Comparison of ENCODE assay signal across 30 cellular contexts in genomic region chr6:1326535-1327121, GRCh38. TPM values are rescaled to one million over a fixed set of nuclear protein-coding genes. Genes with fewer than 3 reads are reported as not detected.
DNase-seq lines count a peak whose midpoint lies in the region; ATAC-seq, FAIRE-seq and TF ChIP-seq lines count a peak whose summit lies in the region.
"Had no signal": no experiment of that assay in that cellular context is flagged by ENCODE, and none has a peak within 500 bp of the region (broad histone marks: within the 10 kb centered on the region; RNA-seq: fewer than 3 reads in every experiment).

No MANE protein-coding gene starts in this region.

- TF ChIP-seq EP300 in HepG2 (IDR thresholded peaks at IDR 0.05; ENCODE audit: low read depth in 2 of 2, low read length in 2 of 2) (no peak), HepG2 (CRISPR knock-in tag; IDR thresholded peaks at IDR 0.05; ENCODE audit: borderline replicate concordance) (no peak)

- TF ChIP-seq POLR2A in HepG2 (IDR thresholded peaks at IDR 0.05; ENCODE audit: insufficient read depth in 1 of 2, low read depth in 2 of 2, low read length in 2 of 2) = no peak
- no peak for TF ChIP-seq POLR2A in right lobe of liver (IDR thresholded peaks at IDR 0.05)

- H3K27me3 ChIP-seq in HepG2 (ENCODE audit: control insufficient read depth in 1 of 2, insufficient read depth in 2 of 2, low read length in 2 of 2) (no peaks in the 10 kb centered on the region), right lobe of liver (no peaks in the 10 kb centered on the region), RWPE2 (ENCODE audit: insufficient read depth, poor library complexity, severe bottlenecking) (no peaks in the 10 kb centered on the region), left lung (no peaks in the 10 kb centered on the region)

- H3K36me3 Mint-ChIP-seq in activated T-cell treated with anti-CD3 and anti-CD28 coated beads, Interleukin-2, amount 50 U/mL, for 4 hours (ENCODE audit: insufficient read depth) = no peaks in the 10 kb centered on the region
- H3K36me3 Mint-ChIP-seq: activated naive CD8-positive, alpha-beta T cell treated with anti-CD3 and anti-CD28 coated beads for 36 hours had no signal

- CTCF ChIA-PET in HepG2 (lab: Yijun Ruan, JAX; ENCODE audit: low intra/inter-chr PET ratio, low total read pairs) = no interaction called here

- no peak overlapping the region for H3K9ac ChIP-seq in HepG2 (ENCODE audit: insufficient read depth, low read depth, low read length)

- TF ChIP-seq RAD21 in HepG2 (CRISPR knock-in tag; IDR thresholded peaks at IDR 0.05) = no peak

- 49% methylated on average over 11 of the region's 11 CpGs for WGBS in HepG2 (ENCODE audit: low lambda C conversion rate)
- 56% methylated on average over 8 of the region's 11 CpGs for WGBS in right lobe of liver (ENCODE audit: insufficient coverage, low coverage, low lambda C conversion rate, missing lambda C conversion rate)

- intact Hi-C loops in HepG2 (cut with micrococcal nuclease; ENCODE audit: unreplicated experiment) (loop anchor here (5.0 kb wide), 1 partner anchor 269 kb away; no protein-coding TSS in a partner anchor), right lobe of liver (cut with DNase I) (no loop called here), left lung (cut with DNase I) (no loop called here)

- H3K9me3 Mint-ChIP-seq in activated T-cell treated with anti-CD3 and anti-CD28 coated beads, Interleukin-2, amount 50 U/mL, for 4 hours = peaks cover 16% of the 10 kb centered on the region

- DNase-seq in HepG2 (ENCODE audit: low spot score) (no peak), right lobe of liver (no peak), RWPE2 (ENCODE audit: low spot score) (no peak), left lung (no peak), SKM-1 treated with dmso at 0.1 percent for 144 hours (lab: John Stamatoyannopoulos, UW; ENCODE audit: unreplicated experiment) (no peak), GM13976 (ENCODE audit: low spot score) (no peak)
- no peak for DNase-seq in activated T-cell treated with anti-CD3 and anti-CD28 coated beads, Interleukin-2, amount 50 U/mL, for 4 hours
- DNase-seq: activated CD4-positive, alpha-beta T cell treated with anti-CD3 and anti-CD28 coated beads for 36 hours; activated naive CD8-positive, alpha-beta T cell treated with anti-CD3 and anti-CD28 coated beads for 36 hours; cerebellar nuclear complex; erythroblast; glutamatergic neuron; MV-4-11; naive thymus-derived CD8-positive, alpha-beta T cell; NCI-H1694 treated with DMSO at 0.1 percent for 48 hours; NCI-H2171 treated with DMSO at 0.1 percent for 48 hours; NCI-H526 treated with DMSO at 0.1 percent for 48 hours; retina; SHP77 treated with DMSO at 0.1 percent for 48 hours; spleen; stimulated activated CD4-positive, alpha-beta T cell treated with anti-CD3 and anti-CD28 coated beads, Interleukin-4, amount 100 ng/mL, for 24 hours; T-helper 1 cell; tibial artery had no signal

- in situ Hi-C loops in HepG2 (cut with HindIII; ENCODE audit: extremely low pct_ligation_motif_present, low pct_unique_long_range_greater_than_20kb) (no loop called here), GM13976 (cut with MboI; ENCODE audit: low sequenced_read_pairs, unreplicated experiment) (no loop called here)

- H3K36me3 ChIP-seq in HepG2 (replicated peaks in 1 of 2; ENCODE audit: control insufficient read depth in 1 of 2, insufficient read depth in 2 of 2, low read length in 2 of 2) (no peaks in the 10 kb centered on the region), right lobe of liver (no peaks in the 10 kb centered on the region), RWPE2 (ENCODE audit: low read depth) (no peaks in the 10 kb centered on the region), left lung (no peaks in the 10 kb centered on the region)
- H3K36me3 ChIP-seq: spleen, tibial artery had no signal

- no peak overlapping the region for H3K4me3 Mint-ChIP-seq in activated T-cell treated with anti-CD3 and anti-CD28 coated beads, Interleukin-2, amount 50 U/mL, for 4 hours
- H3K4me3 Mint-ChIP-seq: activated CD4-positive, alpha-beta T cell treated with anti-CD3 and anti-CD28 coated beads for 36 hours; activated naive CD8-positive, alpha-beta T cell treated with anti-CD3 and anti-CD28 coated beads for 36 hours; activated T-helper 1 cell treated with anti-CD3 and anti-CD28 coated beads, Interleukin-12 subunit alpha, Interleukin-12 subunit beta, Interleukin-2, Interleukin-4 antibody, amounts not matched to agents 30 ng/mL and 10 ng/mL and 1 ng/mL, durations not matched to agents 14 hours and 24 hours and 36 hours; naive thymus-derived CD8-positive, alpha-beta T cell; stimulated activated naive CD8-positive, alpha-beta T cell treated with anti-CD3 and anti-CD28 coated beads, Interleukin-15, Interleukin-2, amounts not matched to agents 100 ng/mL and 50 ng/mL, for 24 hours had no signal

- H3K27ac ChIP-seq in HepG2 (ENCODE audit: extremely low read length, insufficient read depth, low read length) (peak overlapping the region; percentile 1), right lobe of liver (no peak overlapping the region), RWPE2 (ENCODE audit: poor library complexity, severe bottlenecking) (peak overlapping the region; percentile 95), left lung (peak overlapping the region in 1 of 2 donors; percentile 48)
- H3K27ac ChIP-seq: C4-2B, spleen, tibial artery had no signal

- peak overlapping the region; percentile 72 for H3K4me2 ChIP-seq in HepG2 (ENCODE audit: low read depth, low read length)

- POLR2A ChIA-PET in HepG2 (lab: Yijun Ruan, JAX) = interaction anchor here (1.2 to 8.2 kb wide), 10 partner anchors 9 to 425 kb away, joined by 3 to 269 read pairs (median 26); partner anchors contain the start of gene FOXQ1

- no peaks in the 10 kb centered on the region for H4K20me1 ChIP-seq in HepG2 (ENCODE audit: insufficient read depth, low read length)

- H3K9me3 ChIP-seq in HepG2 (ENCODE audit: low read length) = peaks cover 16% of the 10 kb centered on the region; the same call in 1 of the 2 replicates
- no peaks in the 10 kb centered on the region for H3K9me3 ChIP-seq in right lobe of liver
- no peaks in the 10 kb centered on the region for H3K9me3 ChIP-seq in RWPE2 (ENCODE audit: severe bottlenecking)
- H3K9me3 ChIP-seq in left lung = peaks cover 0 to 8% of the 10 kb centered on the region in 2 donors

- H2AFZ ChIP-seq in HepG2 (ENCODE audit: low read length) = no peak overlapping the region

- no peaks in the 10 kb centered on the region for H3K4me1 Mint-ChIP-seq in activated T-cell treated with anti-CD3 and anti-CD28 coated beads, Interleukin-2, amount 50 U/mL, for 4 hours (ENCODE audit: low read depth)
- H3K4me1 Mint-ChIP-seq: activated CD4-positive, alpha-beta T cell treated with anti-CD3 and anti-CD28 coated beads for 36 hours; activated naive CD8-positive, alpha-beta T cell treated with anti-CD3 and anti-CD28 coated beads for 36 hours; naive thymus-derived CD8-positive, alpha-beta T cell had no signal

- ATAC-seq in HepG2 = peak; percentile 10
- no peak for ATAC-seq in right lobe of liver
- no peak for ATAC-seq in RWPE2 (ENCODE audit: low read depth)
- ATAC-seq in left lung = peak; percentile 12
- ATAC-seq in esophagus mucosa = no peak
- no peak for ATAC-seq in activated T-cell treated with anti-CD3 and anti-CD28 coated beads, Interleukin-2, amount 50 U/mL, for 4 hours
- ATAC-seq: activated CD4-positive, alpha-beta T cell treated with anti-CD3 and anti-CD28 coated beads for 36 hours; K562; naive thymus-derived CD8-positive, alpha-beta T cell had no signal

- FAIRE-seq in HepG2 (lab: Jason Lieb, UNC) = no peak
- FAIRE-seq: K562 had no signal

- H3K79me2 ChIP-seq in HepG2 (ENCODE audit: insufficient read depth, low read length) = no peaks in the 10 kb centered on the region

- H3K4me1 ChIP-seq in HepG2 (ENCODE audit: insufficient read depth, low read length) (peaks cover 70% of the 10 kb centered on the region), right lobe of liver (peaks cover 0 to 33% (median 5%) of the 10 kb centered on the region in 4 donors), RWPE2 (ENCODE audit: insufficient read depth, poor library complexity, severe bottlenecking) (peaks cover 46% of the 10 kb centered on the region), left lung (peaks cover 16 to 33% of the 10 kb centered on the region in 2 donors)
- H3K4me1 ChIP-seq: spleen, tibial artery had no signal

- H3K4me3 ChIP-seq in HepG2 (replicated peaks in 1 of 3; ENCODE audit: insufficient read depth in 1 of 3, low read depth in 2 of 3, low read length in 3 of 3) (no peak overlapping the region), right lobe of liver (no peak overlapping the region), RWPE2 (ENCODE audit: severe bottlenecking) (no peak overlapping the region), left lung (no peak overlapping the region)
- H3K4me3 ChIP-seq: K562, spleen, tibial artery had no signal

- BruUV-seq in HepG2 (replicated peaks; lab: Mats Ljungman, UMichigan) = no TSS peak

- TF ChIP-seq CTCF in HepG2 (CRISPR knock-in tag; IDR thresholded peaks at IDR 0.05) (no peak), right lobe of liver (IDR thresholded peaks at IDR 0.05) (no peak), RWPE2 (IDR thresholded peaks at IDR 0.05; ENCODE audit: poor library complexity, severe bottlenecking) (no peak), left lung (IDR thresholded peaks at IDR 0.05) (no peak), GM13976 (IDR thresholded peaks at IDR 0.05; ENCODE audit: borderline replicate concordance, control extremely low read depth, extremely low read depth, insufficient read depth, missing control alignments) (no peak)

- peaks cover 40% of the 10 kb centered on the region for H3K27me3 Mint-ChIP-seq in activated T-cell treated with anti-CD3 and anti-CD28 coated beads, Interleukin-2, amount 50 U/mL, for 4 hours (ENCODE audit: low read depth)

RNA-seq across cellular contexts. Expression of gene FOXQ1, which starts 14.7 kb away (rescaled TPM):
- total RNA-seq in HepG2 (2016; rRNA removed; fragmentation: Illumina TruSeq; extraction: Trizol) = 39.2 and 39.8 TPM in 2 replicates
- 15.7 and 16.9 TPM in 2 replicates for total RNA-seq in HepG2 (2016; cell fraction: cytosol; rRNA removed; fragmentation: Illumina TruSeq; extraction: Trizol; ENCODE audit: low read depth)
- total RNA-seq in HepG2 (2016; cell fraction: insoluble cytoplasmic fraction; rRNA removed; fragmentation: Illumina TruSeq; extraction: Trizol) = 33.8 and 40.6 TPM in 2 replicates
- 48.5 and 52.3 TPM in 2 replicates for total RNA-seq in HepG2 (2016; cell fraction: membrane; rRNA removed; fragmentation: Illumina TruSeq; extraction: Trizol)
- total RNA-seq in HepG2 (2016; cell fraction: nucleus; rRNA removed; fragmentation: Illumina TruSeq; extraction: Trizol) = 33.3 and 37.9 TPM in 2 replicates
- polyA plus RNA-seq in HepG2 (2011; rRNA removed) = 25.3 and 35.2 TPM in 2 replicates
- 23.3 and 28.0 TPM in 2 replicates for polyA plus RNA-seq in HepG2 (2011; cell fraction: cytosol; rRNA removed)
- 24.4 and 38.2 TPM in 2 replicates for polyA plus RNA-seq in HepG2 (2011; cell fraction: nucleus; rRNA removed)
- 29.4 and 33.5 TPM in 2 replicates for polyA plus RNA-seq in HepG2 (2012)
- 14.0 and 20.5 TPM in 2 replicates for polyA plus RNA-seq in HepG2 (2016; cell fraction: cytosol; fragmentation: Illumina TruSeq; extraction: Trizol; ENCODE audit: low read depth)
- 80.2 and 86.7 TPM in 2 replicates for polyA plus RNA-seq in HepG2 (2016; cell fraction: insoluble cytoplasmic fraction; fragmentation: Illumina TruSeq; extraction: Trizol; ENCODE audit: low read depth)
- polyA plus RNA-seq in HepG2 (2016; cell fraction: membrane; fragmentation: Illumina TruSeq; extraction: Trizol; ENCODE audit: low read depth) = 44.4 and 57.9 TPM in 2 replicates
- polyA plus RNA-seq in HepG2 (2016; cell fraction: nucleus; fragmentation: Illumina TruSeq; extraction: Trizol; ENCODE audit: insufficient read depth, low read depth) = 69.2 and 74.9 TPM in 2 replicates
- 8.1 and 73.3 TPM in 2 replicates for polyA minus RNA-seq in HepG2 (2011; rRNA and poly(A)+ RNA removed; ENCODE audit: low replicate concordance)
- polyA minus RNA-seq in HepG2 (2011; cell fraction: cytosol; rRNA and poly(A)+ RNA removed) = 46.4 and 59.0 TPM in 2 replicates
- polyA minus RNA-seq in HepG2 (2011; cell fraction: nucleus; rRNA and poly(A)+ RNA removed) = 48.1 and 66.8 TPM in 2 replicates
- 1 to 10 TPM in 1 of 6 experiments, under 1 TPM in 5; 0.12 to 4.0 (median 0.23) TPM for total RNA-seq in right lobe of liver
- total RNA-seq in left lung = 10 to 100 TPM in 1 of 2 donors, 1 to 10 TPM in 1; 6.4 to 12.1 TPM
- 10.0 TPM for total RNA-seq in esophagus mucosa
- not detected for total RNA-seq in activated T-cell treated with anti-CD3 and anti-CD28 coated beads, Interleukin-2, amount 50 U/mL, for 4 hours
- total RNA-seq: activated CD4-positive, alpha-beta T cell treated with anti-CD3 and anti-CD28 coated beads for 36 hours; activated naive CD8-positive, alpha-beta T cell treated with anti-CD3 and anti-CD28 coated beads for 36 hours; activated T-helper 1 cell treated with anti-CD3 and anti-CD28 coated beads, Interleukin-12 subunit alpha, Interleukin-12 subunit beta, Interleukin-2, Interleukin-4 antibody, amounts not matched to agents 30 ng/mL and 10 ng/mL and 1 ng/mL, durations not matched to agents 14 hours and 24 hours and 36 hours; K562; mesenteric fat pad; naive thymus-derived CD8-positive, alpha-beta T cell; omental fat pad had no signal
- polyA plus RNA-seq: K562; naive thymus-derived CD8-positive, alpha-beta T cell had no signal

Comparison
In these comparisons a context has a peak if more than half of its experiments do, and no peak if none do; other contexts are left out.
1. ATAC-seq: peak in HepG2 (single experiment) and left lung (single experiment); none in right lobe of liver (0 of 4), RWPE2 (single experiment), esophagus mucosa (single experiment) and activated T-cell treated with anti-CD3 and anti-CD28 coated beads, Interleukin-2, amount 50 U/mL, for 4 hours (0 of 2).
2. H3K27ac ChIP-seq: peak in HepG2 (single experiment) and RWPE2 (single experiment); none in right lobe of liver (0 of 3).